1 cellular context compared by ENCODE assay signal in the genomic region with DNA sequence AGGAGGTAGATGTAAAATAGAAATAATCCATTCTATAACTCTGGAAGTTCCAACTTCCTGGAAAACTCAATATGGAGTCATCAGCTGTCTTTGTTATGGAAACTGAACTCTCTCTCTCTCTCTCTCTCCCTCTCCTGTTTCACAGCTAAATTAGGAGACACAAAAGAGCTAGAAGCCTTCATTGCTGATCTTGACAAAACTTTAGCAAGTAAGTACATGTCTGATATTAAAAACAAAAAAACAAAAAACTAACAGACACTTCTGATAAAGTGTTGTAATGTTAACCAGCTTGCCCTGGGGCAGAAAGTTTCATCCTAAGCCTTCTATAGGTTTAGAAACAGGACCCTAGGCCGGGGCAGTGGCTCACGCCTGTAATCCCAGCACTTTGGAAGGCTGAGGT.
TF ChIP-seq lines count a peak whose summit lies in the region.

No MANE protein-coding gene starts in this region.

TF ChIP-seq in GM12891, 5 proteins besides CTCF, POLR2A, EP300 and RAD21:
- no peak for TF ChIP-seq POLR2AphosphoS5 (IDR thresholded peaks at IDR 0.05; ENCODE audit: low read depth, low read length)
- no peak for TF ChIP-seq TAF1 (IDR thresholded peaks at IDR 0.05; ENCODE audit: low read depth, low read length)
- TF ChIP-seq POU2F2 (IDR thresholded peaks at IDR 0.05; ENCODE audit: low read depth, low read length): no peak
- TF ChIP-seq PAX5 (IDR thresholded peaks at IDR 0.05; ENCODE audit: insufficient read depth, low read length, severe bottlenecking): no peak
- no peak for TF ChIP-seq SPI1 (IDR thresholded peaks at IDR 0.05; ENCODE audit: low read depth, low read length)
TF ChIP-seq in GM12891: peak in this region for 0.
